Comparison of ENCODE assay signal across 14 cellular contexts in genomic region chr4:169103966-169104412, GRCh38.
DNase-seq lines count a peak whose midpoint lies in the region; ATAC-seq and TF ChIP-seq lines count a peak whose summit lies in the region.
"Had no signal": no experiment of that assay in that cellular context is flagged by ENCODE, and none has a peak within 500 bp of the region (broad histone marks: within the 10 kb centered on the region; RNA-seq: fewer than 3 reads in every experiment).

No MANE protein-coding gene starts in this region.

- DNase-seq in BE2C (peak; percentile 29), HuH-7.5 (ENCODE audit: low spot score) (peak; percentile 39), kidney tubule cell (ENCODE audit: low spot score) (peak; percentile 70), coronary artery (ENCODE audit: low spot score) (no peak), NCI-H2196 treated with DMSO at 0.1 percent for 48 hours (lab: John Stamatoyannopoulos, UW; ENCODE audit: unreplicated experiment) (no peak), GM20000 (ENCODE audit: low spot score) (no peak)
- DNase-seq: activated gamma-delta T cell treated with Interleukin-2 at 50 U/mL for 16 hours, RPMI8226 had no signal

- no peak overlapping the region for H3K4me3 ChIP-seq in BE2C (ENCODE audit: low read depth, low read length)
- H3K4me3 ChIP-seq in coronary artery: no peak overlapping the region
- H3K4me3 ChIP-seq: BLaER1, GM12878, K562 had no signal

- peaks cover 22% of the 10 kb centered on the region for H3K4me1 ChIP-seq in BE2C

- ATAC-seq in SK-N-SH treated with all-trans-retinoic acid at 6 μM for 48 hours (peak; percentile 83), HG03196 (IDR thresholded peaks at IDR 0.05; ENCODE audit: unreplicated experiment) (no peak)
- ATAC-seq: activated CD4-positive, CD25-positive, alpha-beta regulatory T cell treated with anti-CD3 and anti-CD28 coated beads, Interleukin-2, amount 50 U/mL, for 24 hours; GM12878; K562 had no signal

- no peaks in the 10 kb centered on the region for H3K9me3 ChIP-seq in BE2C
- H3K9me3 ChIP-seq: BLaER1 had no signal

- H3K27ac ChIP-seq in coronary artery: peak overlapping the region in 1 of 2 donors; percentile 34
- H3K27ac ChIP-seq: BLaER1 had no signal

- TF ChIP-seq CTCF in BE2C (IDR thresholded peaks at IDR 0.05; ENCODE audit: low read depth, low read length) (no peak), coronary artery (IDR thresholded peaks at IDR 0.05) (no peak), GM20000 (IDR thresholded peaks at IDR 0.05; ENCODE audit: extremely low read depth, missing control alignments) (no peak)

- H3K27me3 ChIP-seq in BE2C: no peaks in the 10 kb centered on the region
- H3K27me3 ChIP-seq: BLaER1 had no signal

- H3K36me3 ChIP-seq in BE2C: peaks cover 10% of the 10 kb centered on the region

TF ChIP-seq in SK-N-SH treated with all-trans-retinoic acid at 6 μM for 48 hours, 23 proteins besides CTCF, POLR2A, EP300 and RAD21:
- TF ChIP-seq ZNF70 (CRISPR knock-in tag; IDR thresholded peaks at IDR 0.05): no peak
- TF ChIP-seq SNAI2 (CRISPR knock-in tag; IDR thresholded peaks at IDR 0.05): no peak
- no peak for TF ChIP-seq ARNTL (CRISPR knock-in tag; IDR thresholded peaks at IDR 0.05; ENCODE audit: borderline replicate concordance, low read depth)
- no peak for TF ChIP-seq POU6F1 (CRISPR knock-in tag; IDR thresholded peaks at IDR 0.05; ENCODE audit: borderline replicate concordance, low read depth)
- TF ChIP-seq TCF4 (CRISPR knock-in tag; IDR thresholded peaks at IDR 0.05; ENCODE audit: borderline replicate concordance): no peak
- TF ChIP-seq ZC3H10 (CRISPR knock-in tag; IDR thresholded peaks at IDR 0.05): no peak

Comparison
In these comparisons a context has a peak if more than half of its experiments do, and no peak if none do; other contexts are left out.
1. DNase-seq: peak in BE2C (single experiment), HuH-7.5 (single experiment) and kidney tubule cell (single experiment); none in coronary artery (single experiment), NCI-H2196 treated with DMSO at 0.1 percent for 48 hours (single experiment) and GM20000 (single experiment).